In the genomic region with DNA sequence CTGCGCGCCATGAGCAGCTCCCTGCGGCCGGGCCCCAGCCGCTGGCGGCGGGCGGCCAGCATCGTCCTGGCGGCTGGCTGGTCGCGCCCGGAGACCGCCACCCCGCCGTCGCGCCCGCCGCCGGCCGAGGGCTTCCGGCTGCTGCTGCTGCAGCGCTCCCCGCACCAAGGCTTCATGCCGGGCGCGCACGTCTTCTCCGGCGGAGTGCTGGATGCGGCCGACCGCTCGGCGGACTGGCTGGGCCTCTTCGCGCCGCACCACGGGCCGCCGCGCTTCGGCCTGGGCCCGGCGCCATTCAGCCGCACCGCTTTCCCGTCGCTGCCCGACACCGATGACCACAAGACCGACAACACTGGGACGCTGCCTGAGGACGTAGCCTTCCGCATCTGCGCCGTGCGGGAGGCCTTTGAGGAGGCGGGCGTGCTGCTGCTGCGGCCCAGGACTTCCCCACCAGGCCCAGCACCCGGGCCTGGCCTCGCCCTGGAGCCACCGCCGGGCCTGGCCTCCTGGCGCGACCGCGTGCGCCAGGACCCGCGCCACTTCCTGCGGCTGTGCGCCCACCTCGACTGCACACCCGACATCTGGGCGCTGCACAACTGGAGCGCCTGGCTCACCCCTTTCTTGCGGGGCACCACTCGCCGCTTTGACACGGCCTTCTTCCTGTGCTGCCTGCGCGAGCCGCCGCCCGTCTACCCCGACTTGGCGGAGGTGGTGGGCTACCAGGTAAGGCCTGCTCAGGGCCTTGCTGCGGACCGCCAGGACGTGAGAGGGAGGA, we compare ENCODE assay signal across 8 cellular contexts. TPM values are rescaled to one million over a fixed set of nuclear protein-coding genes. Genes with fewer than 3 reads are reported as not detected.
DNase-seq lines count a peak whose midpoint lies in the region; ATAC-seq, FAIRE-seq and TF ChIP-seq lines count a peak whose summit lies in the region.

No MANE protein-coding gene starts in this region.

- no peaks in the 10 kb centered on the region for H3K27me3 ChIP-seq in CD4-positive, alpha-beta memory T cell (ENCODE audit: insufficient read depth, low read length)
- H3K27me3 ChIP-seq in adipocyte (replicated peaks; ENCODE audit: control insufficient read depth, insufficient read depth, low read length) (no peaks in the 10 kb centered on the region), osteoblast (ENCODE audit: insufficient read depth, low read length) (no peaks in the 10 kb centered on the region)

- H3K4me1 ChIP-seq in CD4-positive, alpha-beta memory T cell (ENCODE audit: insufficient read depth, low read length), result peaks cover 50% of the 10 kb centered on the region
- peaks cover 48% of the 10 kb centered on the region for H3K4me1 ChIP-seq in adipocyte (ENCODE audit: control insufficient read depth, insufficient read depth, low read length)
- peaks cover 22% of the 10 kb centered on the region for H3K4me1 ChIP-seq in osteoblast (ENCODE audit: insufficient read depth, low read length)

- no peaks in the 10 kb centered on the region for H3K27me3 Mint-ChIP-seq in CD4-positive, alpha-beta memory T cell

- POLR2A ChIA-PET in CD4-positive, alpha-beta memory T cell (lab: Charles Lee; ENCODE audit: partially characterized antibody), result interaction anchor here (0.6 to 2.6 kb wide), 13 partner anchors 9 to 379 kb away, joined by 3 to 73 read pairs (median 4); a partner anchor contains a TSS

- peaks cover 56% of the 10 kb centered on the region for H3K79me2 ChIP-seq in osteoblast (ENCODE audit: insufficient read depth, low read length)

- peak overlapping the region; percentile 96 for H2AFZ ChIP-seq in osteoblast (ENCODE audit: low read length)

- peak overlapping the region; percentile 80 to 95 (median 93) for H3K27ac Mint-ChIP-seq in CD4-positive, alpha-beta memory T cell

- peak overlapping the region; percentile 63 for H3K27ac ChIP-seq in CD4-positive, alpha-beta memory T cell (ENCODE audit: low read depth, low read length)
- peak overlapping the region; percentile 84 for H3K27ac ChIP-seq in osteoblast (ENCODE audit: low read depth, low read length)

- H4K20me1 ChIP-seq in osteoblast (ENCODE audit: insufficient read depth, low read length), result peaks cover 17% of the 10 kb centered on the region

- H3K4me1 Mint-ChIP-seq in CD4-positive, alpha-beta memory T cell, result peaks cover 44 to 57% (median 50%) of the 10 kb centered on the region in 4 donors

- FAIRE-seq in GM19239 (lab: Jason Lieb, UNC), result no peak

- no peaks in the 10 kb centered on the region for H3K9me3 ChIP-seq in CD4-positive, alpha-beta memory T cell (ENCODE audit: control insufficient read depth in 1 of 2, low read length in 2 of 2)
- H3K9me3 ChIP-seq in adipocyte (ENCODE audit: control insufficient read depth, low read length), result no peaks in the 10 kb centered on the region
- H3K9me3 ChIP-seq in osteoblast (ENCODE audit: low read depth, low read length), result no peaks in the 10 kb centered on the region

- intact Hi-C loops in CD4-positive, alpha-beta memory T cell (cut with micrococcal nuclease), result loop anchor here (1.0 to 5.0 kb wide), 5 partner anchors 17 to 485 kb away; a partner anchor contains a TSS
- intact Hi-C loops in cardiac septum (cut with DNase I), result loop anchor here (2.0 kb wide), 1 partner anchor 17 kb away; a partner anchor contains a TSS

- CTCF ChIA-PET in CD4-positive, alpha-beta memory T cell (lab: Charles Lee; ENCODE audit: partially characterized antibody), result interaction anchor here (0.7 to 1.1 kb wide), 6 partner anchors 10 to 283 kb away, joined by 3 to 6 read pairs (median 4); a partner anchor contains a TSS

- H3K9ac ChIP-seq in adipocyte (ENCODE audit: low read length), result peak overlapping the region; percentile 94

- peak overlapping the region; percentile 91 to 94 (median 92) for H3K4me3 Mint-ChIP-seq in CD4-positive, alpha-beta memory T cell

- H3K4me3 ChIP-seq in CD4-positive, alpha-beta memory T cell (ENCODE audit: low read length in 2 of 2), result peak overlapping the region; percentile 85 to 89
- H3K4me3 ChIP-seq in adipocyte (ENCODE audit: low read length), result peak overlapping the region; percentile 93
- peak overlapping the region; percentile 80 for H3K4me3 ChIP-seq in osteoblast (ENCODE audit: insufficient read depth, low read length)

- ATAC-seq in HG03196 (IDR thresholded peaks at IDR 0.05; ENCODE audit: unreplicated experiment), result peak; percentile 55

- H3K9me3 Mint-ChIP-seq in CD4-positive, alpha-beta memory T cell, result peaks cover 0 to 2% (median 0%) of the 10 kb centered on the region in 8 donors

- peak; percentile 49 to 63 (median 58) for DNase-seq in CD4-positive, alpha-beta memory T cell
- peak; percentile 43 for DNase-seq in GM19239 (ENCODE audit: insufficient read length, low spot score)
- DNase-seq in RPMI7951 (ENCODE audit: low read depth), result peak; percentile 77
- peak; percentile 68 for DNase-seq in adipocyte (ENCODE audit: low read depth)
- peak; percentile 91 for DNase-seq in cardiac septum (ENCODE audit: low spot score)
- peak; percentile 93 for DNase-seq in osteoblast (ENCODE audit: insufficient read length, low spot score, missing footprints)
- no peak for DNase-seq in NCI-H1048 (lab: John Stamatoyannopoulos, UW)

- peaks cover 16% of the 10 kb centered on the region in 2 donors for H3K36me3 Mint-ChIP-seq in CD4-positive, alpha-beta memory T cell

- H3K4me2 ChIP-seq in osteoblast (ENCODE audit: insufficient read depth, low read length), result peak overlapping the region; percentile 76

- no peak for TF ChIP-seq CTCF in osteoblast (IDR thresholded peaks at IDR 0.05; ENCODE audit: extremely low read depth, low read depth, low read length)

- H3K36me3 ChIP-seq in CD4-positive, alpha-beta memory T cell (ENCODE audit: insufficient read depth, low read length), result no peaks in the 10 kb centered on the region
- no peaks in the 10 kb centered on the region for H3K36me3 ChIP-seq in adipocyte (ENCODE audit: control insufficient read depth, insufficient read depth, low read length, severe bottlenecking)
- no peaks in the 10 kb centered on the region for H3K36me3 ChIP-seq in osteoblast (ENCODE audit: insufficient read depth, low read length)

RNA-seq across cellular contexts. Expression of a gene that starts 0.5 kb away (rescaled TPM):
- 10 to 100 TPM; 10.5 to 10.6 TPM for total RNA-seq in CD4-positive, alpha-beta memory T cell
- 1 to 10 TPM; 2.0 to 5.4 TPM for polyA plus RNA-seq in CD4-positive, alpha-beta memory T cell
- total RNA-seq in RPMI7951 (2014; rRNA removed; shearing (Covaris generic)), result 12.3 and 15.3 TPM in 2 replicates
- 15.3 TPM for total RNA-seq in cardiac septum
- 8.3 and 12.4 TPM in 2 replicates for total RNA-seq in osteoblast

RNA-seq across cellular contexts. Expression of a gene that starts 16.5 kb away (rescaled TPM):
- under 1 TPM; 0.52 to 0.89 TPM for total RNA-seq in CD4-positive, alpha-beta memory T cell
- polyA plus RNA-seq in CD4-positive, alpha-beta memory T cell, result under 1 TPM; 0.08 to 0.25 TPM
- 0.72 and 0.98 TPM in 2 replicates for total RNA-seq in RPMI7951 (2014; rRNA removed; shearing (Covaris generic))
- total RNA-seq in cardiac septum (1.5 TPM), osteoblast (0.59 and 0.72 TPM in 2 replicates)

RNA-seq across cellular contexts. Expression of a gene that starts 17.2 kb away (rescaled TPM):
- total RNA-seq in CD4-positive, alpha-beta memory T cell, result 10 to 100 TPM; 49.6 to 51.2 TPM
- 10 to 100 TPM; 16.0 to 29.9 TPM for polyA plus RNA-seq in CD4-positive, alpha-beta memory T cell
- 25.8 and 35.4 TPM in 2 replicates for total RNA-seq in RPMI7951 (2014; rRNA removed; shearing (Covaris generic))
- total RNA-seq in cardiac septum (24.7 TPM), osteoblast (28.0 and 31.5 TPM in 2 replicates)

RNA-seq across cellular contexts. Expression of a gene that starts 27.4 kb away (rescaled TPM):
- 1 to 10 TPM in 1 of 2 experiments, under 1 TPM in 1; 0.93 to 1.9 TPM for total RNA-seq in CD4-positive, alpha-beta memory T cell
- polyA plus RNA-seq in CD4-positive, alpha-beta memory T cell, result under 1 TPM; 0.20 to 0.37 TPM
- total RNA-seq in RPMI7951 (2014; rRNA removed; shearing (Covaris generic)), result not detected in 2 replicates
- total RNA-seq in cardiac septum (0.16 TPM), osteoblast (under 0.01 and 0.36 TPM in 2 replicates)
